Comparison of ENCODE assay signal across 13 cellular contexts in the genomic region with DNA sequence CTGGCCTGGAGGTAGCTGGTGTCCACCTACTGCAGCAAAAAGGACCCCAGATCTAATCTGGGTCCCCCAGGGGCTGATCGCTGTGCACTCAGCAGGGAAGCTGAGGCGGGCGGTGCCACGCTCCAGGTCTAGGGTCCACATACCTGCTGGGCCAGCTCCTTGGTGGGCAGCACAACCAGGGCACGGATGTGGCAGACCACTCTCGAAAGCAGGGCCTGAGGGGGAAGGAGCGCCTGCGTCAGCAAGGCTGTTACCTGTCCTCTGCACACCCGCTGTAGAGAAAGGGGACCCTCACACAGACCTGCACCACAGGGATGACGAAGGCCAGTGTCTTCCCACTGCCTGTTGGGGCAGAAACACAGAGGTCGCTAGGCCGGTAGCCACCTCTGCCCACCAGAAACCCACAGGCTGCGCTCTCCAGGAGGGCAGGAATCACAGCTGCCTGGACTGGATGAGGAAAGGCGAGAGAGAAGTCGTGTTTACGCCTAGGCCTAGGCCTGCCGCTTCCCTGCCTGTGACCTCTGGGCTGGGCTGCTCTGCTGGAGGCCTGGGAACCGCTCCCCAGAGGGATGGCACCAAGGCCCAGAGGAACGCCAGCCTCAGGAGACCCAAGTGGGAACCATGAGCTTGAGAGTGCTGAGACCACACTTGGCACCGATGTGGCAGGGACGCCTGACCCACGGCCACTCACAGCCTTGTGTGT. TPM values are rescaled to one million over a fixed set of nuclear protein-coding genes. Genes with fewer than 3 reads are reported as not detected.
A peak's percentile ranks its signal among the peaks of the same experiment; 100 is the strongest.
DNase-seq lines count a peak whose midpoint lies in the region; ATAC-seq and TF ChIP-seq lines count a peak whose summit lies in the region.
"Had no signal": no experiment of that assay in that cellular context is flagged by ENCODE, and none has a peak within 500 bp of the region (broad histone marks: within the 10 kb centered on the region; RNA-seq: fewer than 3 reads in every experiment).

No MANE protein-coding gene starts in this region.

- TF ChIP-seq POLR2A in spleen (IDR thresholded peaks at IDR 0.05) = no peak

- WGBS in spleen, 5 donors = 94 to 97% (median 95%) methylated on average over 13 to 22 of the region's 22 CpGs

- H3K9me3 Mint-ChIP-seq in effector memory CD8-positive, alpha-beta T cell = no peaks in the 10 kb centered on the region

- H3K9me3 ChIP-seq in OCI-LY1 (ENCODE audit: low read length) (no peaks in the 10 kb centered on the region), spleen (no peaks in the 10 kb centered on the region)
- H3K9me3 ChIP-seq: breast epithelium, neutrophil had no signal

- H3F3A ChIP-seq in OCI-LY1 (ENCODE audit: insufficient read depth, low read length) = peaks cover 3% of the 10 kb centered on the region; the same call in 1 of the 2 replicates

- DNase-seq in activated CD8-positive, alpha-beta memory T cell treated with anti-CD3 and anti-CD28 coated beads, Interleukin-2, amount 50 U/mL, for 48 hours = peak; percentile 52
- no peak for DNase-seq in activated CD8-positive, alpha-beta memory T cell treated with anti-CD3 and anti-CD28 coated beads for 24 hours
- no peak for DNase-seq in effector memory CD8-positive, alpha-beta T cell
- peak; percentile 77 for DNase-seq in spleen
- no peak for DNase-seq in COLO829 (ENCODE audit: low spot score)
- no peak for DNase-seq in GM13977 (ENCODE audit: low spot score)
- DNase-seq in NCI-H1092 (lab: John Stamatoyannopoulos, UW) = no peak
- DNase-seq: AML-193; NCI-H510A treated with DMSO at 0.1 percent for 48 hours; stimulated activated naive CD4-positive, alpha-beta T cell treated with Interleukin-2 at 50 U/mL for 16 hours had no signal

- H3K36me3 Mint-ChIP-seq in effector memory CD8-positive, alpha-beta T cell (ENCODE audit: insufficient read depth) = peaks cover 71% of the 10 kb centered on the region

- intact Hi-C loops in spleen (cut with DNase I; ENCODE audit: low total_unique reads) = no loop called here

- peak overlapping the region; percentile 94; the same call in 1 of the 2 replicates for H3K9ac ChIP-seq in OCI-LY1 (ENCODE audit: low read length)

- in situ Hi-C loops in GM13977 (cut with MboI; ENCODE audit: low pct_unique_long_range_greater_than_20kb, low sequenced_read_pairs, unreplicated experiment) = no loop called here

- H3K4me2 ChIP-seq in OCI-LY1 (ENCODE audit: low read length) = peak overlapping the region; percentile 98; the same call in 1 of the 2 replicates

- H3K4me3 Mint-ChIP-seq in effector memory CD8-positive, alpha-beta T cell = peak overlapping the region; percentile 95 to 97

- H3K4me1 ChIP-seq in OCI-LY1 (ENCODE audit: insufficient read depth, low read length, severe bottlenecking) (peaks cover 21% of the 10 kb centered on the region), spleen (peaks cover 24 to 48% (median 34%) of the 10 kb centered on the region in 6 donors)

- no peaks in the 10 kb centered on the region for H3K9me2 ChIP-seq in OCI-LY1 (ENCODE audit: low read depth, low read length)

- H3K27me3 ChIP-seq in OCI-LY1 (ENCODE audit: insufficient read depth, low read length) (no peaks in the 10 kb centered on the region), spleen (replicated peaks in 1 of 7) (no peaks in the 10 kb centered on the region)
- H3K27me3 ChIP-seq: breast epithelium had no signal

- H3K27me3 Mint-ChIP-seq in effector memory CD8-positive, alpha-beta T cell = no peaks in the 10 kb centered on the region

- H3K27ac ChIP-seq in OCI-LY1 (ENCODE audit: low read depth, low read length, poor library complexity, severe bottlenecking) = no peak overlapping the region
- H3K27ac ChIP-seq in spleen = no peak overlapping the region
- H3K27ac ChIP-seq: breast epithelium, neutrophil had no signal

- peak overlapping the region; percentile 96 for H3K4me3 ChIP-seq in OCI-LY1 (ENCODE audit: low read depth, low read length, poor library complexity, severe bottlenecking)
- H3K4me3 ChIP-seq in spleen = peak overlapping the region in 1 of 8 donors; percentile 97

- H3K36me3 ChIP-seq in OCI-LY1 (ENCODE audit: insufficient read depth, low read length) (peaks cover 51% of the 10 kb centered on the region), spleen (peaks cover 0 to 65% (median 45%) of the 10 kb centered on the region in 6 donors)

- no peak for ATAC-seq in effector memory CD8-positive, alpha-beta T cell (replicated peaks)

- peak overlapping the region; percentile 86 to 89 for H3K27ac Mint-ChIP-seq in effector memory CD8-positive, alpha-beta T cell

- H3K4me1 Mint-ChIP-seq in effector memory CD8-positive, alpha-beta T cell (ENCODE audit: low read depth in 2 of 2) = peaks cover 18 to 22% of the 10 kb centered on the region in 2 donors

- no peak overlapping the region for H2AFZ ChIP-seq in OCI-LY1 (ENCODE audit: low read length)

- no peaks in the 10 kb centered on the region for H4K20me1 ChIP-seq in OCI-LY1 (ENCODE audit: insufficient read depth, low read length)

- peaks cover 30% of the 10 kb centered on the region for H3K79me2 ChIP-seq in OCI-LY1 (ENCODE audit: insufficient read depth, low read length)

- TF ChIP-seq CTCF in OCI-LY1 (IDR thresholded peaks at IDR 0.05; ENCODE audit: low read length) (no peak), spleen (IDR thresholded peaks at IDR 0.05 in 8 of 11, conservative IDR thresholded peaks at IDR 0.05 in 3 of 11) (no peak), GM13977 (IDR thresholded peaks at IDR 0.05; ENCODE audit: extremely low read depth, insufficient read depth, missing control alignments) (no peak)

RNA-seq across cellular contexts. Expression of gene DDX51, which starts 2.0 kb away (rescaled TPM):
- total RNA-seq in spleen = 10 to 100 TPM; 17.8 to 31.6 (median 19.4) TPM
- 10 to 100 TPM; 16.9 to 36.0 (median 19.5) TPM for polyA plus RNA-seq in spleen

RNA-seq across cellular contexts. Expression of gene NOC4L, which starts 2.1 kb away (rescaled TPM):
- total RNA-seq in spleen = 10 to 100 TPM in 6 of 7 donors, 1 to 10 TPM in 1; 8.3 to 18.7 (median 14.6) TPM
- polyA plus RNA-seq in spleen = 10 to 100 TPM; 25.2 to 38.6 (median 33.1) TPM

Comparison
In these comparisons a context has a peak if more than half of its experiments do, and no peak if none do; other contexts are left out.
1. DNase-seq: peak in activated CD8-positive, alpha-beta memory T cell treated with anti-CD3 and anti-CD28 coated beads, Interleukin-2, amount 50 U/mL, for 48 hours (single experiment) and spleen (single experiment); none in activated CD8-positive, alpha-beta memory T cell treated with anti-CD3 and anti-CD28 coated beads for 24 hours (single experiment), effector memory CD8-positive, alpha-beta T cell (0 of 3), COLO829 (single experiment), GM13977 (single experiment) and NCI-H1092 (single experiment).